20 cellular contexts compared by ENCODE assay signal in the genomic region with DNA sequence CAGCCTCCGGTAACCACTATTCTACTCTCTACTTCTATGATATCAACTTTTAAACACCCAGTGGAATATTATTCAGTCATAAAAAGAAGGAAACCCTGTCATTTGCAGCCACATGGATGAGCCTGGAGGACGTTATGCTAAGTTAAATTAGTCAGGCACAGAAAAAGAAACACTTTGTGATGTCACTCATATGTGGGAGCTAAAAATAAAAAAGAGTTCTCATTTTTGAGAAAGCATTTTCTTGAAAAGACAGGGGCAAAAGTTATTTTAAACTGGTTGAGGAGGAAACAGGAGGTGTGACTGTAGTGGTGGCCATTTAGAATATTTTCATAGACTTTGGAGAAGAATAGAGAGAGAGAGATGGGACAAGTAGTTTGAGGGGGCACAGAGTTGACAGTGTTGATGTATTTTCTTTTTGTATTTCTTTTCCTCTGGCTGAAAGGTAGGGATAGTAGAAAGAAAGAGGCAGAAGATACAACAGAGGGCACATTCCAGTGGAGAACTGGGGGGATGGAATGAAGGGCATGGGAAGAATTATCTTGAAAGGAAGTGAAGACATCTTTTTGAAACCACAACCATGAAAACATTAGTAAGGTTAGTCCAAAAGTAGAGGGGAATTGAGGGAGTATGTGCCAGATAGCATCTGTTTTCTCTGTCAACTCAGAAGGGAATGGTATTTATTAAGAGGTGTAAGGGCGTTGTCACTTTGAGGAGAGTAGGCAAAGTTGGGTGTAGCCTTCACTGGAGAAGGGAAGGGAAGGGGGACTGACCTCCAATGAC.
A peak's percentile ranks its signal among the peaks of the same experiment; 100 is the strongest.
DNase-seq lines count a peak whose midpoint lies in the region; TF ChIP-seq lines count a peak whose summit lies in the region.
"Had no signal": no experiment of that assay in that cellular context is flagged by ENCODE, and none has a peak within 500 bp of the region (broad histone marks: within the 10 kb centered on the region; RNA-seq: fewer than 3 reads in every experiment).

No MANE protein-coding gene starts in this region.

- H3K27me3 ChIP-seq in SJSA1 (replicated peaks) (no peaks in the 10 kb centered on the region), trophoblast cell (ENCODE audit: insufficient read depth, low read length) (no peaks in the 10 kb centered on the region), breast epithelium (no peaks in the 10 kb centered on the region), adrenal gland (no peaks in the 10 kb centered on the region)
- H3K27me3 ChIP-seq: testis had no signal

- H3K36me3 ChIP-seq in SJSA1, result no peaks in the 10 kb centered on the region
- no peaks in the 10 kb centered on the region for H3K36me3 ChIP-seq in trophoblast cell (ENCODE audit: control insufficient read depth in 1 of 2, insufficient read depth in 2 of 2, low read length in 2 of 2)
- H3K36me3 ChIP-seq in breast epithelium, result no peaks in the 10 kb centered on the region
- no peaks in the 10 kb centered on the region for H3K36me3 ChIP-seq in adrenal gland (replicated peaks in 1 of 2)

- no peak overlapping the region for H2BK12ac ChIP-seq in trophoblast cell (ENCODE audit: low read length)

- H3K9ac ChIP-seq in trophoblast cell (ENCODE audit: low read length), result no peak overlapping the region
- H3K9ac ChIP-seq: parathyroid adenoma had no signal

- H4K91ac ChIP-seq in trophoblast cell (ENCODE audit: low read depth, low read length), result no peak overlapping the region

- H3K27ac ChIP-seq in SJSA1, result peak overlapping the region; percentile 79
- H3K27ac ChIP-seq in trophoblast cell (ENCODE audit: low read depth, low read length), result no peak overlapping the region
- H3K27ac ChIP-seq in breast epithelium, result no peak overlapping the region
- no peak overlapping the region for H3K27ac ChIP-seq in adrenal gland
- H3K27ac ChIP-seq: A549, parathyroid adenoma, testis had no signal

- DNase-seq in A172 (ENCODE audit: low spot score) (peak; percentile 11), GM04503 (ENCODE audit: low read depth) (peak; percentile 62), SJSA1 (ENCODE audit: low read depth in 1 of 2, low spot score in 2 of 2) (peak in 1 of 2 experiments; percentile 71), fibroblast of pulmonary artery (ENCODE audit: low read depth) (peak; percentile 28), trophoblast cell (no peak), breast epithelium (ENCODE audit: low spot score in 2 of 2) (no peak), medulla oblongata (ENCODE audit: extremely low spot score) (no peak), adrenal gland (no peak)
- DNase-seq: activated CD8-positive, alpha-beta memory T cell treated with anti-CD3 and anti-CD28 coated beads for 24 hours; activated T-cell treated with anti-CD3 and anti-CD28 coated beads, Interleukin-2, amount 50 U/mL, for 48 hours; natural killer cell; NCI-H1105 treated with DMSO at 0.1 percent for 48 hours; NCI-H524 treated with DMSO at 0.1 percent for 48 hours; RPMI8226; T-helper 9 cell; testis had no signal

- no peak overlapping the region for H2BK5ac ChIP-seq in trophoblast cell (ENCODE audit: low read depth, low read length, poor library complexity)

- no peaks in the 10 kb centered on the region for H3K79me2 ChIP-seq in trophoblast cell (ENCODE audit: control insufficient read depth, insufficient read depth, low read length, poor library complexity)
- H3K79me2 ChIP-seq: parathyroid adenoma had no signal

- no peak overlapping the region for H3K23ac ChIP-seq in trophoblast cell (ENCODE audit: low read length)

- H2AK5ac ChIP-seq in trophoblast cell (ENCODE audit: low read length), result no peak overlapping the region

- H3K4me1 ChIP-seq in SJSA1 (replicated peaks) (peaks cover 37% of the 10 kb centered on the region), trophoblast cell (ENCODE audit: control insufficient read depth in 1 of 2, insufficient read depth in 2 of 2, low read length in 2 of 2) (peaks cover 0 to under 1% of the 10 kb centered on the region in 2 experiments), breast epithelium (no peaks in the 10 kb centered on the region), adrenal gland (replicated peaks in 1 of 2) (no peaks in the 10 kb centered on the region)
- H3K4me1 ChIP-seq: parathyroid adenoma, testis had no signal

- no peak for TF ChIP-seq CTCF in fibroblast of pulmonary artery (IDR thresholded peaks at IDR 0.05; ENCODE audit: low read length, missing control alignments)
- no peak for TF ChIP-seq CTCF in breast epithelium (IDR thresholded peaks at IDR 0.05)
- no peak for TF ChIP-seq CTCF in adrenal gland (IDR thresholded peaks at IDR 0.05)

- H3K18ac ChIP-seq in trophoblast cell (ENCODE audit: low read length), result no peak overlapping the region

- no peak overlapping the region for H4K12ac ChIP-seq in trophoblast cell (ENCODE audit: low read depth, low read length)

- intact Hi-C loops in breast epithelium (cut with DNase I; ENCODE audit: low total_unique reads) (loop anchor here (10.0 kb wide), 1 partner anchor 1118 kb away; no protein-coding TSS in a partner anchor), adrenal gland (cut with DNase I) (no loop called here)

- H3K4me3 ChIP-seq in SJSA1 (no peak overlapping the region), fibroblast of pulmonary artery (replicated peaks; ENCODE audit: low read depth, low read length) (no peak overlapping the region), trophoblast cell (ENCODE audit: low read depth, low read length) (no peak overlapping the region), breast epithelium (no peak overlapping the region), adrenal gland (no peak overlapping the region)
- H3K4me3 ChIP-seq: A549, GM12878, GM23338, testis had no signal

- no peak overlapping the region for H2BK120ac ChIP-seq in trophoblast cell (ENCODE audit: insufficient read depth, low read length, poor library complexity)

- no peak overlapping the region for H3K4ac ChIP-seq in trophoblast cell (ENCODE audit: low read depth, low read length)

- TF ChIP-seq POLR2A in breast epithelium (IDR thresholded peaks at IDR 0.05), result no peak
- TF ChIP-seq POLR2A in adrenal gland (IDR thresholded peaks at IDR 0.05), result no peak

- WGBS in trophoblast cell (ENCODE audit: extremely low coverage, insufficient coverage, insufficient read length), result no CpG with 5 or more reads among the region's 3 CpGs
- 88 to 96% (median 91%) methylated on average over 3 of the region's 3 CpGs for WGBS in adrenal gland, 4 donors

- H3K14ac ChIP-seq in trophoblast cell (ENCODE audit: low read length), result no peak overlapping the region

- H4K8ac ChIP-seq in trophoblast cell (ENCODE audit: low read depth, low read length), result no peak overlapping the region

- no peaks in the 10 kb centered on the region for H3K79me1 ChIP-seq in trophoblast cell (ENCODE audit: low read length)

- H3K9me3 ChIP-seq in SJSA1 (replicated peaks) (no peaks in the 10 kb centered on the region), trophoblast cell (ENCODE audit: insufficient read depth, low read depth, low read length) (no peaks in the 10 kb centered on the region), breast epithelium (no peaks in the 10 kb centered on the region), adrenal gland (replicated peaks in 1 of 3) (no peaks in the 10 kb centered on the region)
- H3K9me3 ChIP-seq: A549, testis had no signal

- H3K4me2 ChIP-seq in trophoblast cell (ENCODE audit: low read length), result no peak overlapping the region
- H3K4me2 ChIP-seq: A549, GM23338 had no signal

- H2AFZ ChIP-seq in trophoblast cell (ENCODE audit: insufficient read depth, low read length, poor library complexity), result no peak overlapping the region
- H2AFZ ChIP-seq: GM23338, parathyroid adenoma had no signal

Comparison
In these comparisons a context has a peak if more than half of its experiments do, and no peak if none do; other contexts are left out.
1. DNase-seq: peak in A172 (single experiment), GM04503 (single experiment) and fibroblast of pulmonary artery (single experiment); none in trophoblast cell (0 of 2), breast epithelium (0 of 2), medulla oblongata (single experiment) and adrenal gland (0 of 7).